In genomic region chr2:8594731-8595427, GRCh38 we compare ENCODE assay signal across 21 cellular contexts.
A peak's percentile ranks its signal among the peaks of the same experiment; 100 is the strongest.
DNase-seq lines count a peak whose midpoint lies in the region; ATAC-seq, FAIRE-seq and TF ChIP-seq lines count a peak whose summit lies in the region.
"Had no signal": no experiment of that assay in that cellular context is flagged by ENCODE, and none has a peak within 500 bp of the region (broad histone marks: within the 10 kb centered on the region; RNA-seq: fewer than 3 reads in every experiment).

No MANE protein-coding gene starts in this region.

- H3K4me2 ChIP-seq in astrocyte (ENCODE audit: low read length), result no peak overlapping the region

- DNase-seq in activated naive CD8-positive, alpha-beta T cell treated with anti-CD3 and anti-CD28 coated beads, Interleukin-2, amount 50 U/mL, for 24 hours, result no peak
- DNase-seq in activated naive CD8-positive, alpha-beta T cell treated with anti-CD3 and anti-CD28 coated beads for 36 hours, result no peak
- DNase-seq in astrocyte (ENCODE audit: low read depth) (peak; percentile 33), COR-L47 (lab: John Stamatoyannopoulos, UW) (no peak), COLO829 (ENCODE audit: low spot score) (no peak), KG1 (lab: John Stamatoyannopoulos, UW) (no peak)
- no peak for DNase-seq in stimulated activated naive B cell treated with anti-CD40 and anti-IgM and Interleukin-4, amounts not matched to agents 10 μg/mL and 1 μg/mL and 100 μg/mL, for 72 hours
- DNase-seq: ACHN; activated CD4-positive, CD25-positive, alpha-beta regulatory T cell treated with anti-CD3 and anti-CD28 coated beads, Interleukin-2, amount 50 U/mL, for 72 hours; DMS 273 treated with DMSO at 0.1 percent for 48 hours; NCI-H146; NCI-H774; occipital lobe; OCI-M1; sigmoid colon; stimulated activated CD4-positive, alpha-beta T cell treated with anti-CD3 and anti-CD28 coated beads, Interleukin-2, amount 100 ng/mL, for 48 hours had no signal

- no peak overlapping the region for H3K9ac ChIP-seq in astrocyte (ENCODE audit: low read length)

- no peak overlapping the region for H3K27ac Mint-ChIP-seq in activated naive CD8-positive, alpha-beta T cell treated with anti-CD3 and anti-CD28 coated beads, Interleukin-2, amount 50 U/mL, for 24 hours
- no peak overlapping the region for H3K27ac Mint-ChIP-seq in activated naive CD8-positive, alpha-beta T cell treated with anti-CD3 and anti-CD28 coated beads for 36 hours
- no peak overlapping the region for H3K27ac Mint-ChIP-seq in astrocyte (ENCODE audit: unreplicated experiment)
- H3K27ac Mint-ChIP-seq in nephron, result peak overlapping the region in 2 of 3 experiments; percentile 66 to 86
- no peak overlapping the region for H3K27ac Mint-ChIP-seq in stimulated activated naive B cell treated with anti-CD40 and anti-IgM and Interleukin-4, amounts not matched to agents 10 μg/mL and 1 μg/mL and 100 μg/mL, for 72 hours

- H3K27me3 Mint-ChIP-seq in activated naive CD8-positive, alpha-beta T cell treated with anti-CD3 and anti-CD28 coated beads, Interleukin-2, amount 50 U/mL, for 24 hours, result peaks cover 6% of the 10 kb centered on the region
- H3K27me3 Mint-ChIP-seq in activated naive CD8-positive, alpha-beta T cell treated with anti-CD3 and anti-CD28 coated beads for 36 hours, result no peaks in the 10 kb centered on the region
- H3K27me3 Mint-ChIP-seq in astrocyte (ENCODE audit: low read depth, unreplicated experiment), result peaks cover 10% of the 10 kb centered on the region
- no peaks in the 10 kb centered on the region for H3K27me3 Mint-ChIP-seq in nephron (ENCODE audit: low read depth)
- H3K27me3 Mint-ChIP-seq in stimulated activated naive B cell treated with anti-CD40 and anti-IgM and Interleukin-4, amounts not matched to agents 10 μg/mL and 1 μg/mL and 100 μg/mL, for 72 hours, result peaks cover 37 to 49% of the 10 kb centered on the region in 2 donors

- peaks cover 5% of the 10 kb centered on the region for H3K27me3 ChIP-seq in astrocyte (ENCODE audit: insufficient read depth, low read length)
- H3K27me3 ChIP-seq: sigmoid colon had no signal

- no peaks in the 10 kb centered on the region for H3K36me3 Mint-ChIP-seq in activated naive CD8-positive, alpha-beta T cell treated with anti-CD3 and anti-CD28 coated beads, Interleukin-2, amount 50 U/mL, for 24 hours (ENCODE audit: low read depth)
- no peaks in the 10 kb centered on the region for H3K36me3 Mint-ChIP-seq in activated naive CD8-positive, alpha-beta T cell treated with anti-CD3 and anti-CD28 coated beads for 36 hours
- H3K36me3 Mint-ChIP-seq in astrocyte (ENCODE audit: low read depth, unreplicated experiment) (no peaks in the 10 kb centered on the region), nephron (ENCODE audit: low read depth) (peaks cover 5% of the 10 kb centered on the region)
- peaks cover 3% of the 10 kb centered on the region in 2 donors for H3K36me3 Mint-ChIP-seq in stimulated activated naive B cell treated with anti-CD40 and anti-IgM and Interleukin-4, amounts not matched to agents 10 μg/mL and 1 μg/mL and 100 μg/mL, for 72 hours

- no peak overlapping the region for H3K4me3 Mint-ChIP-seq in activated naive CD8-positive, alpha-beta T cell treated with anti-CD3 and anti-CD28 coated beads, Interleukin-2, amount 50 U/mL, for 24 hours
- H3K4me3 Mint-ChIP-seq in activated naive CD8-positive, alpha-beta T cell treated with anti-CD3 and anti-CD28 coated beads for 36 hours, result no peak overlapping the region
- no peak overlapping the region for H3K4me3 Mint-ChIP-seq in astrocyte (ENCODE audit: unreplicated experiment)
- no peak overlapping the region for H3K4me3 Mint-ChIP-seq in nephron
- no peak overlapping the region for H3K4me3 Mint-ChIP-seq in stimulated activated naive B cell treated with anti-CD40 and anti-IgM and Interleukin-4, amounts not matched to agents 10 μg/mL and 1 μg/mL and 100 μg/mL, for 72 hours

- H3K27ac ChIP-seq in astrocyte (ENCODE audit: low read depth, low read length), result no peak overlapping the region
- H3K27ac ChIP-seq: C4-2B, sigmoid colon had no signal

- no peaks in the 10 kb centered on the region for H4K20me1 ChIP-seq in astrocyte (ENCODE audit: insufficient read depth, low read length)

- TF ChIP-seq CTCF in astrocyte (IDR thresholded peaks at IDR 0.05; ENCODE audit: insufficient read depth, low read depth, low read length), result no peak
- TF ChIP-seq CTCF in nephron (IDR thresholded peaks at IDR 0.05; ENCODE audit: unreplicated experiment in 3 of 3), result no peak

- peaks cover 5% of the 10 kb centered on the region for H3K4me1 Mint-ChIP-seq in activated naive CD8-positive, alpha-beta T cell treated with anti-CD3 and anti-CD28 coated beads, Interleukin-2, amount 50 U/mL, for 24 hours
- peaks cover 3% of the 10 kb centered on the region for H3K4me1 Mint-ChIP-seq in activated naive CD8-positive, alpha-beta T cell treated with anti-CD3 and anti-CD28 coated beads for 36 hours
- H3K4me1 Mint-ChIP-seq in astrocyte (ENCODE audit: low read depth, unreplicated experiment), result peaks cover 7% of the 10 kb centered on the region
- H3K4me1 Mint-ChIP-seq in nephron, result peaks cover 31% of the 10 kb centered on the region
- H3K4me1 Mint-ChIP-seq in stimulated activated naive B cell treated with anti-CD40 and anti-IgM and Interleukin-4, amounts not matched to agents 10 μg/mL and 1 μg/mL and 100 μg/mL, for 72 hours, result peaks cover 8 to 16% of the 10 kb centered on the region in 2 donors

- H2AFZ ChIP-seq in astrocyte (ENCODE audit: low read depth, low read length), result no peak overlapping the region

- ATAC-seq in activated naive CD8-positive, alpha-beta T cell treated with anti-CD3 and anti-CD28 coated beads, Interleukin-2, amount 50 U/mL, for 24 hours, result peak; percentile 33
- peak; percentile 43 to 60 for ATAC-seq in stimulated activated naive B cell treated with anti-CD40 and anti-IgM and Interleukin-4, amounts not matched to agents 10 μg/mL and 1 μg/mL and 100 μg/mL, for 72 hours (replicated peaks)

- no peaks in the 10 kb centered on the region for H3K36me3 ChIP-seq in astrocyte (ENCODE audit: insufficient read depth, low read length)
- H3K36me3 ChIP-seq: HAP-1, sigmoid colon had no signal

- no peak for FAIRE-seq in astrocyte (lab: Jason Lieb, UNC)
- FAIRE-seq: G401.6, urothelium cell line had no signal

- H3K4me1 ChIP-seq in astrocyte (ENCODE audit: insufficient read depth, low read length), result no peaks in the 10 kb centered on the region
- H3K4me1 ChIP-seq: HAP-1, sigmoid colon had no signal

- no peaks in the 10 kb centered on the region for H3K9me3 ChIP-seq in astrocyte (ENCODE audit: insufficient read depth, low read depth, low read length)
- H3K9me3 ChIP-seq: HAP-1, sigmoid colon had no signal

- no peaks in the 10 kb centered on the region for H3K9me3 Mint-ChIP-seq in activated naive CD8-positive, alpha-beta T cell treated with anti-CD3 and anti-CD28 coated beads, Interleukin-2, amount 50 U/mL, for 24 hours
- no peaks in the 10 kb centered on the region for H3K9me3 Mint-ChIP-seq in activated naive CD8-positive, alpha-beta T cell treated with anti-CD3 and anti-CD28 coated beads for 36 hours
- H3K9me3 Mint-ChIP-seq in astrocyte (ENCODE audit: unreplicated experiment), result peaks cover 3% of the 10 kb centered on the region
- no peaks in the 10 kb centered on the region for H3K9me3 Mint-ChIP-seq in nephron
- no peaks in the 10 kb centered on the region for H3K9me3 Mint-ChIP-seq in stimulated activated naive B cell treated with anti-CD40 and anti-IgM and Interleukin-4, amounts not matched to agents 10 μg/mL and 1 μg/mL and 100 μg/mL, for 72 hours

- no peak overlapping the region for H3K4me3 ChIP-seq in astrocyte (ENCODE audit: insufficient read depth, low read depth, low read length)
- H3K4me3 ChIP-seq: HAP-1, sigmoid colon had no signal

- no peaks in the 10 kb centered on the region for H3K79me2 ChIP-seq in astrocyte (ENCODE audit: insufficient read depth, low read length)

Comparison
In these comparisons a context has a peak if more than half of its experiments do, and no peak if none do; other contexts are left out.
1. H3K27ac Mint-ChIP-seq: peak in nephron (2 of 3); none in activated naive CD8-positive, alpha-beta T cell treated with anti-CD3 and anti-CD28 coated beads, Interleukin-2, amount 50 U/mL, for 24 hours (single experiment), activated naive CD8-positive, alpha-beta T cell treated with anti-CD3 and anti-CD28 coated beads for 36 hours (single experiment), astrocyte (single experiment) and stimulated activated naive B cell treated with anti-CD40 and anti-IgM and Interleukin-4, amounts not matched to agents 10 μg/mL and 1 μg/mL and 100 μg/mL, for 72 hours (single experiment).